In genomic region chr16:52460652-52461172, GRCh38 we compare ENCODE assay signal across 1 cellular context.
TF ChIP-seq lines count a peak whose summit lies in the region.

No MANE protein-coding gene starts in this region.

TF ChIP-seq in GM23338, 12 proteins besides CTCF, POLR2A, EP300 and RAD21 (continued from another document):
- TF ChIP-seq REST (IDR thresholded peaks at IDR 0.05; ENCODE audit: unreplicated experiment), result no peak
- no peak for TF ChIP-seq ETS1 (IDR thresholded peaks at IDR 0.05)
- TF ChIP-seq CREB1 (CRISPR knock-in tag; IDR thresholded peaks at IDR 0.05; ENCODE audit: low read depth), result no peak
- TF ChIP-seq ZNF114 (CRISPR knock-in tag; IDR thresholded peaks at IDR 0.05), result no peak
- no peak for TF ChIP-seq STAT1 (IDR thresholded peaks at IDR 0.05; ENCODE audit: unreplicated experiment)
- TF ChIP-seq JUNB (IDR thresholded peaks at IDR 0.05; ENCODE audit: unreplicated experiment), result no peak
